Comparison of ENCODE assay signal across 19 cellular contexts in genomic region chr6:109188115-109188411, GRCh38.
DNase-seq lines count a peak whose midpoint lies in the region; ATAC-seq, FAIRE-seq and TF ChIP-seq lines count a peak whose summit lies in the region.
"Had no signal": no experiment of that assay in that cellular context is flagged by ENCODE, and none has a peak within 500 bp of the region (broad histone marks: within the 10 kb centered on the region; RNA-seq: fewer than 3 reads in every experiment).

No MANE protein-coding gene starts in this region.

- H3K4me1 ChIP-seq in OCI-LY7 (ENCODE audit: insufficient read depth, low read length, poor library complexity, severe bottlenecking) (peaks cover 12% of the 10 kb centered on the region), kidney (ENCODE audit: control insufficient read depth in 1 of 2, insufficient read depth in 1 of 2, low read depth in 1 of 2, low read length in 2 of 2) (peaks cover 0 to 6% of the 10 kb centered on the region in 2 donors)
- no peaks in the 10 kb centered on the region for H3K4me1 ChIP-seq in effector memory CD4-positive, alpha-beta T cell (ENCODE audit: control insufficient read depth, insufficient read depth, low read length, poor library complexity, severe bottlenecking)
- H3K4me1 ChIP-seq: right atrium auricular region, testis had no signal

- no peak overlapping the region; the same call in 1 of the 2 replicates for H2AFZ ChIP-seq in OCI-LY7 (ENCODE audit: low read length)

- H3K27me3 ChIP-seq in effector memory CD4-positive, alpha-beta T cell (replicated peaks; ENCODE audit: control insufficient read depth, insufficient read depth, low read length, poor library complexity, severe bottlenecking): no peaks in the 10 kb centered on the region
- H3K27me3 ChIP-seq: BLaER1 treated with 17β-estradiol and CSF1 and Interleukin-3, amounts not matched to agents 10 nM and 100 nM; MG63; right atrium auricular region; testis had no signal

- no peak overlapping the region for H3K4me2 ChIP-seq in OCI-LY7 (ENCODE audit: low read length)
- H3K4me2 ChIP-seq: KMS-11, smooth muscle cell had no signal

- H3K36me3 ChIP-seq in OCI-LY7 (ENCODE audit: insufficient read depth, low read length) (no peaks in the 10 kb centered on the region), kidney (ENCODE audit: control insufficient read depth in 1 of 2, insufficient read depth in 2 of 2, low read length in 2 of 2) (no peaks in the 10 kb centered on the region)
- H3K36me3 ChIP-seq in effector memory CD4-positive, alpha-beta T cell (ENCODE audit: control insufficient read depth, insufficient read depth, low read length): no peaks in the 10 kb centered on the region
- H3K36me3 ChIP-seq: heart right ventricle, MG63, right atrium auricular region had no signal

- DNase-seq in GM12891 (ENCODE audit: insufficient read length, low spot score): no peak
- no peak for DNase-seq in OCI-LY7 (ENCODE audit: low spot score)
- DNase-seq in kidney: no peak
- no peak for DNase-seq in sciatic nerve (ENCODE audit: low spot score)
- DNase-seq in effector memory CD4-positive, alpha-beta T cell: no peak
- DNase-seq: foreskin melanocyte, MG63, T1000 had no signal

- CTCF ChIA-PET in OCI-LY7 (lab: Charles Lee; ENCODE audit: unreplicated experiment): interaction anchor here (1.8 kb wide), 1 partner anchor 195 kb away, joined by 10 read pairs; no protein-coding TSS in a partner anchor

- FAIRE-seq in GM12891 (lab: Jason Lieb, UNC): peak; percentile 13
- FAIRE-seq in kidney (lab: Jason Lieb, UNC): no peak
- FAIRE-seq: endometrium had no signal

- no TSS peak for BruUV-seq in OCI-LY7 (replicated peaks; lab: Mats Ljungman, UMichigan)

- no peak overlapping the region for H3K27ac ChIP-seq in OCI-LY7 (ENCODE audit: low read depth, low read length, poor library complexity, severe bottlenecking)
- no peak overlapping the region for H3K27ac ChIP-seq in kidney (ENCODE audit: low read depth in 2 of 2, low read length in 2 of 2)
- H3K27ac ChIP-seq in effector memory CD4-positive, alpha-beta T cell (ENCODE audit: insufficient read depth, low read length, poor library complexity, severe bottlenecking): no peak overlapping the region
- H3K27ac ChIP-seq: heart right ventricle, KMS-11, right atrium auricular region, testis had no signal

- no peak overlapping the region for H3K4me3 ChIP-seq in OCI-LY7 (ENCODE audit: low read depth, low read length, poor library complexity, severe bottlenecking)
- peak overlapping the region; percentile 8 to 32 for H3K4me3 ChIP-seq in kidney (ENCODE audit: low read length in 2 of 2)
- H3K4me3 ChIP-seq in effector memory CD4-positive, alpha-beta T cell (ENCODE audit: insufficient read depth, low read depth, low read length, poor library complexity, severe bottlenecking): no peak overlapping the region
- H3K4me3 ChIP-seq: BLaER1 treated with 17β-estradiol and CSF1 and Interleukin-3, amounts not matched to agents 10 nM and 100 nM; GM12878; MG63; right atrium auricular region; smooth muscle cell; testis had no signal

- H4K20me1 ChIP-seq in OCI-LY7 (ENCODE audit: insufficient read depth, low read length): no peaks in the 10 kb centered on the region
- H4K20me1 ChIP-seq: BLaER1 treated with 17β-estradiol and CSF1 and Interleukin-3, amounts not matched to agents 10 nM and 100 nM had no signal

- intact Hi-C loops in OCI-LY7 (cut with micrococcal nuclease; ENCODE audit: unreplicated experiment) (loop anchor here (1.0 kb wide), 1 partner anchor 195 kb away; no protein-coding TSS in a partner anchor), kidney (cut with DNase I) (loop anchor here (10.0 kb wide), 1 partner anchor 197 kb away; the partner anchor contains the start of gene CD164), sciatic nerve (cut with DNase I) (no loop called here)

- TF ChIP-seq POLR2A in GM12891 (IDR thresholded peaks at IDR 0.05; ENCODE audit: low read depth, low read length): no peak

- TF ChIP-seq CTCF in OCI-LY7 (conservative IDR thresholded peaks at IDR 0.05; ENCODE audit: low read length) (peak; percentile 41; the same call in 1 of the 2 replicates), kidney (IDR thresholded peaks at IDR 0.05; ENCODE audit: borderline replicate concordance, extremely low read depth, insufficient read depth) (no peak)

- no peaks in the 10 kb centered on the region for H3K79me2 ChIP-seq in OCI-LY7 (ENCODE audit: insufficient read depth, low read depth, low read length)

- H3K9ac ChIP-seq in kidney (ENCODE audit: low read length in 2 of 2): no peak overlapping the region
- H3K9ac ChIP-seq: BLaER1 treated with 17β-estradiol and CSF1 and Interleukin-3, amounts not matched to agents 10 nM and 100 nM; KMS-11 had no signal

- H3K9me2 ChIP-seq in OCI-LY7 (ENCODE audit: insufficient read depth, low read length): no peaks in the 10 kb centered on the region

- peak; percentile 46 for ATAC-seq in sciatic nerve
- no peak for ATAC-seq in HG03097 (IDR thresholded peaks at IDR 0.05; ENCODE audit: low FRiP score, unreplicated experiment)
- no peak for ATAC-seq in GM18517 (IDR thresholded peaks at IDR 0.05; ENCODE audit: unreplicated experiment)
- ATAC-seq: stimulated activated naive CD8-positive, alpha-beta T cell treated with anti-CD3 and anti-CD28 coated beads, Interleukin-15, Interleukin-2, amounts not matched to agents 100 U/mL and 50 U/mL, for 24 hours had no signal

- POLR2A ChIA-PET in OCI-LY7 (lab: Charles Lee): interaction anchor here (0.5 to 2.9 kb wide), 7 partner anchors 11 to 1432 kb away, joined by 3 to 11 read pairs (median 3); partner anchors contain the start of gene CD164

- H3K9me3 ChIP-seq in OCI-LY7 (ENCODE audit: low read length) (no peaks in the 10 kb centered on the region), kidney (ENCODE audit: control insufficient read depth in 1 of 2, low read length in 2 of 2) (no peaks in the 10 kb centered on the region)
- H3K9me3 ChIP-seq in effector memory CD4-positive, alpha-beta T cell (ENCODE audit: control insufficient read depth, low read length): no peaks in the 10 kb centered on the region
- H3K9me3 ChIP-seq: testis had no signal

TF ChIP-seq in GM12891, 5 proteins besides CTCF, POLR2A, EP300 and RAD21:
- TF ChIP-seq SPI1 (IDR thresholded peaks at IDR 0.05; ENCODE audit: low read depth, low read length): no peak
- TF ChIP-seq TAF1 (IDR thresholded peaks at IDR 0.05; ENCODE audit: low read depth, low read length): no peak
- no peak for TF ChIP-seq PAX5 (IDR thresholded peaks at IDR 0.05; ENCODE audit: insufficient read depth, low read length, severe bottlenecking)
- no peak for TF ChIP-seq POLR2AphosphoS5 (IDR thresholded peaks at IDR 0.05; ENCODE audit: low read depth, low read length)
- TF ChIP-seq POU2F2 (IDR thresholded peaks at IDR 0.05; ENCODE audit: low read depth, low read length): no peak

Comparison
In these comparisons a context has a peak if more than half of its experiments do, and no peak if none do; other contexts are left out.
1. H3K4me3 ChIP-seq: peak in kidney (2 of 2); none in OCI-LY7 (single experiment) and effector memory CD4-positive, alpha-beta T cell (single experiment).